8 cellular contexts compared by ENCODE assay signal in genomic region chr3:12193485-12194165, GRCh38. TPM values are rescaled to one million over a fixed set of nuclear protein-coding genes. Genes with fewer than 3 reads are reported as not detected.
A peak's percentile ranks its signal among the peaks of the same experiment; 100 is the strongest.
DNase-seq lines count a peak whose midpoint lies in the region; ATAC-seq and TF ChIP-seq lines count a peak whose summit lies in the region.

No MANE protein-coding gene starts in this region.

- DNase-seq in SK-N-SH (no peak), fibroblast of pulmonary artery (ENCODE audit: low read depth) (peak; percentile 98), activated gamma-delta T cell (lab: John Stamatoyannopoulos, UW) (no peak), NCI-H524 (lab: John Stamatoyannopoulos, UW) (no peak)
- DNase-seq in stimulated activated CD4-positive, alpha-beta T cell treated with anti-CD3 and anti-CD28 coated beads, Interleukin-4, amount 100 ng/mL, for 1 hour: peak; percentile 13

- TF ChIP-seq EP300 in SK-N-SH (IDR thresholded peaks at IDR 0.05; ENCODE audit: borderline replicate concordance in 1 of 2, low read depth in 1 of 2, low read length in 1 of 2): peak; percentile 20 to 96; a peak in 3 of 4 replicates

- H3K4me1 ChIP-seq in ACC112 (ENCODE audit: control insufficient read depth, insufficient read depth, low read length, unreplicated experiment) (peaks cover 47% of the 10 kb centered on the region), SK-N-SH (ENCODE audit: control insufficient read depth in 1 of 2, insufficient read depth in 2 of 2, low read depth in 1 of 2, low read length in 1 of 2) (peaks cover 0 to 27% of the 10 kb centered on the region in 2 experiments)

- peak overlapping the region; percentile 31; the same call in 1 of the 2 replicates for H3K9ac ChIP-seq in SK-N-SH

- H3K79me2 ChIP-seq in ACC112 (ENCODE audit: control insufficient read depth, insufficient read depth, low read length, unreplicated experiment) (no peaks in the 10 kb centered on the region), SK-N-SH (ENCODE audit: insufficient read depth) (no peaks in the 10 kb centered on the region)

- H2AFZ ChIP-seq in ACC112 (ENCODE audit: low read length, unreplicated experiment): no peak overlapping the region
- H2AFZ ChIP-seq in SK-N-SH (ENCODE audit: low read depth): no peak overlapping the region

- TF ChIP-seq CTCF in SK-N-SH (IDR thresholded peaks at IDR 0.05) (no peak), fibroblast of pulmonary artery (IDR thresholded peaks at IDR 0.05; ENCODE audit: low read length, missing control alignments) (no peak)

- no peaks in the 10 kb centered on the region for H3K9me2 ChIP-seq in SK-N-SH

- WGBS in SK-N-SH (ENCODE audit: low lambda C conversion rate): 98% methylated on average over 1 of the region's 1 CpG

- H3K27ac ChIP-seq in ACC112 (ENCODE audit: low read depth, low read length): peak overlapping the region; percentile 96
- H3K27ac ChIP-seq in SK-N-SH (ENCODE audit: low read depth in 2 of 2, low read length in 1 of 2): peak overlapping the region; percentile 2 to 91; a peak in 3 of 4 replicates

- no peaks in the 10 kb centered on the region for H3K36me3 ChIP-seq in ACC112 (ENCODE audit: insufficient read depth, low read length)
- H3K36me3 ChIP-seq in SK-N-SH (replicated peaks in 1 of 2; ENCODE audit: control insufficient read depth in 1 of 2, insufficient read depth in 2 of 2, low read length in 1 of 2): no peaks in the 10 kb centered on the region

- H3K4me3 ChIP-seq in ACC112 (ENCODE audit: low read depth, low read length): no peak overlapping the region
- H3K4me3 ChIP-seq in SK-N-SH (ENCODE audit: low read depth in 2 of 2, low read length in 1 of 2): no peak overlapping the region
- no peak overlapping the region for H3K4me3 ChIP-seq in fibroblast of pulmonary artery (replicated peaks; ENCODE audit: low read depth, low read length)

- no peaks in the 10 kb centered on the region for H3K9me3 ChIP-seq in SK-N-SH

- CTCF ChIA-PET in SK-N-SH (lab: Yijun Ruan, JAX): no interaction called here

- peak overlapping the region; percentile 41 for H3K4me2 ChIP-seq in SK-N-SH

- peaks cover 17% of the 10 kb centered on the region for H3F3A ChIP-seq in SK-N-SH (replicated peaks; ENCODE audit: insufficient read depth)

- POLR2A ChIA-PET in SK-N-SH (lab: Yijun Ruan, JAX): no interaction called here

- no peaks in the 10 kb centered on the region for H3K27me3 ChIP-seq in ACC112 (ENCODE audit: insufficient read depth, low read length)
- H3K27me3 ChIP-seq in SK-N-SH (ENCODE audit: insufficient read depth): no peaks in the 10 kb centered on the region

- no peaks in the 10 kb centered on the region for H4K20me1 ChIP-seq in SK-N-SH (ENCODE audit: insufficient read depth)

- no peak for TF ChIP-seq RAD21 in SK-N-SH (IDR thresholded peaks at IDR 0.05; ENCODE audit: low read length)

- ATAC-seq in GM18870 (IDR thresholded peaks at IDR 0.05; ENCODE audit: unreplicated experiment) (peak; percentile 49), HG03139 (IDR thresholded peaks at IDR 0.05; ENCODE audit: unreplicated experiment) (peak; percentile 51)

TF ChIP-seq in SK-N-SH, 30 proteins besides CTCF, POLR2A, EP300 and RAD21 (continues in another document):
- TF ChIP-seq SIN3A (IDR thresholded peaks at IDR 0.05; ENCODE audit: borderline replicate concordance, low read depth, low read length): peak; percentile 61; the same call in 1 of the 2 replicates
- peak; percentile 99 for TF ChIP-seq FOSL2 (IDR thresholded peaks at IDR 0.05; ENCODE audit: borderline replicate concordance, low read depth)
- TF ChIP-seq USF2 (IDR thresholded peaks at IDR 0.05; ENCODE audit: borderline replicate concordance, low read depth, low read length): no peak
- TF ChIP-seq MXI1 (IDR thresholded peaks at IDR 0.05; ENCODE audit: low read depth, low read length): no peak; the same call in 1 of the 2 replicates
- 0 out of 2 replicates have a peak, but pooled peaks have one; percentile 12 for TF ChIP-seq MAX (IDR thresholded peaks at IDR 0.05; ENCODE audit: low read depth)
- no peak for TF ChIP-seq USF1 (IDR thresholded peaks at IDR 0.05; ENCODE audit: borderline replicate concordance, low read depth)
- peak; percentile 94 for TF ChIP-seq TCF12 (IDR thresholded peaks at IDR 0.05)
- peak; percentile 39; the same call in 1 of the 2 replicates for TF ChIP-seq ZBTB33 (IDR thresholded peaks at IDR 0.05; ENCODE audit: borderline replicate concordance, low read depth)
- TF ChIP-seq NFIC (IDR thresholded peaks at IDR 0.05; ENCODE audit: borderline replicate concordance): peak; percentile 79
- TF ChIP-seq RCOR1 (IDR thresholded peaks at IDR 0.05; ENCODE audit: low read length): no peak
- no peak for TF ChIP-seq SMC3 (IDR thresholded peaks at IDR 0.05; ENCODE audit: low read depth, low read length)
- peak; percentile 99 for TF ChIP-seq JUND (IDR thresholded peaks at IDR 0.05)
- TF ChIP-seq NRF1 (IDR thresholded peaks at IDR 0.05; ENCODE audit: low read depth, low read length): no peak
- TF ChIP-seq CHD2 (IDR thresholded peaks at IDR 0.05; ENCODE audit: low read length, partially characterized antibody): no peak
- TF ChIP-seq FOXJ3 (CRISPR knock-in tag; IDR thresholded peaks at IDR 0.05): no peak
- no peak; the same call in 1 of the 2 replicates for TF ChIP-seq YY1 (IDR thresholded peaks at IDR 0.05; ENCODE audit: low read depth)
- no peak for TF ChIP-seq GABPA (IDR thresholded peaks at IDR 0.05; ENCODE audit: low read depth)
- TF ChIP-seq ELF1 (IDR thresholded peaks at IDR 0.05): no peak; the same call in 1 of the 2 replicates
- TF ChIP-seq PBX3 (IDR thresholded peaks at IDR 0.05): peak; percentile 86
- peak; percentile 54; the same call in 1 of the 2 replicates for TF ChIP-seq FOXM1 (IDR thresholded peaks at IDR 0.05; ENCODE audit: low read depth)
- TF ChIP-seq IRF3 (IDR thresholded peaks at IDR 0.05; ENCODE audit: low read depth, low read length): no peak
- no peak for TF ChIP-seq GATA2 (CRISPR knock-in tag; IDR thresholded peaks at IDR 0.05)

RNA-seq across cellular contexts. Expression of gene TIMP4, which starts 34.9 kb away (rescaled TPM):
- not detected in 2 replicates for polyA plus RNA-seq in SK-N-SH (2012; rRNA removed)
- not detected in 2 replicates for polyA plus RNA-seq in SK-N-SH (2012; cell fraction: cytosol; rRNA removed)
- polyA plus RNA-seq in SK-N-SH (2012; cell fraction: nucleus; rRNA removed): not detected in 2 replicates

Comparison
In these comparisons a context has a peak if more than half of its experiments do, and no peak if none do; other contexts are left out.
1. DNase-seq: peak in fibroblast of pulmonary artery (single experiment) and stimulated activated CD4-positive, alpha-beta T cell treated with anti-CD3 and anti-CD28 coated beads, Interleukin-4, amount 100 ng/mL, for 1 hour (single experiment); none in SK-N-SH (single experiment), activated gamma-delta T cell (single experiment) and NCI-H524 (0 of 2).